7 cellular contexts compared by ENCODE assay signal in genomic region chr20:30297851-30298250, GRCh38.
DNase-seq lines count a peak whose midpoint lies in the region; ATAC-seq, FAIRE-seq and TF ChIP-seq lines count a peak whose summit lies in the region.
"Not testable (repeated sequence)": the region's sequence is repeated elsewhere in the genome, so short reads cannot be mapped to it uniquely, and the experiment has no call there.

No MANE protein-coding gene starts in this region.

- peaks cover 34% of the 10 kb centered on the region for H3K4me1 Mint-ChIP-seq in Caco-2 (ENCODE audit: low read depth, unreplicated experiment)

- TF ChIP-seq EP300 in stomach (IDR thresholded peaks at IDR 0.05): not testable (repeated sequence)

- not testable (repeated sequence) for H3K36me3 Mint-ChIP-seq in Caco-2 (ENCODE audit: insufficient read depth, unreplicated experiment)

- TF ChIP-seq CTCF in Caco-2 (IDR thresholded peaks at IDR 0.05; ENCODE audit: insufficient read depth in 1 of 2, low read depth in 1 of 2, low read length in 1 of 2, severe bottlenecking in 1 of 2, unreplicated experiment in 1 of 2); body of pancreas (IDR thresholded peaks at IDR 0.05); stomach (IDR thresholded peaks at IDR 0.05): not testable (repeated sequence)

- H3K4me1 ChIP-seq in Caco-2: peaks cover 30% of the 10 kb centered on the region
- peaks cover 41% of the 10 kb centered on the region for H3K4me1 ChIP-seq in body of pancreas
- not testable (repeated sequence) for H3K4me1 ChIP-seq in small intestine (ENCODE audit: control insufficient read depth in 2 of 2, insufficient read depth in 1 of 2, low read depth in 1 of 2, low read length in 1 of 2)
- peaks cover 0 to 11% (median 2%) of the 10 kb centered on the region in 4 donors for H3K4me1 ChIP-seq in stomach

- H3K9me3 ChIP-seq in Caco-2; body of pancreas; small intestine (ENCODE audit: control insufficient read depth, low read depth); stomach: not testable (repeated sequence)

- not testable (repeated sequence) for H3K4me3 ChIP-seq in Caco-2 (ENCODE audit: low read depth, low read length); body of pancreas; small intestine (ENCODE audit: low read depth in 1 of 2, low read length in 2 of 2); stomach

- H3K9me3 Mint-ChIP-seq in Caco-2 (ENCODE audit: unreplicated experiment): peaks cover 27% of the 10 kb centered on the region

- not testable (repeated sequence) for H3K27me3 ChIP-seq in Caco-2 (replicated peaks; ENCODE audit: control insufficient read depth, insufficient read depth, low read length); body of pancreas; small intestine (ENCODE audit: control insufficient read depth in 2 of 2, insufficient read depth in 2 of 2, low read length in 2 of 2); stomach

- ATAC-seq in body of pancreas: not testable (repeated sequence)

- peak overlapping the region; percentile 15 for H3K4me3 Mint-ChIP-seq in Caco-2 (ENCODE audit: unreplicated experiment)

- not testable (repeated sequence) for FAIRE-seq in small intestine (lab: Jason Lieb, UNC)

- H3K36me3 ChIP-seq in Caco-2 (ENCODE audit: control insufficient read depth, insufficient read depth, low read length); body of pancreas (replicated peaks in 1 of 2; ENCODE audit: insufficient read depth in 1 of 2, low read depth in 2 of 2); small intestine (ENCODE audit: control insufficient read depth in 2 of 2, insufficient read depth in 2 of 2, low read length in 2 of 2); stomach: not testable (repeated sequence)

- DNase-seq in Caco-2: peak; percentile 83 to 92
- peak; percentile 10 for DNase-seq in DMS53 (lab: John Stamatoyannopoulos, UW)
- DNase-seq in body of pancreas: peak; percentile 46 to 75 (median 64)
- peak; percentile 2 for DNase-seq in mesenteric fat pad (ENCODE audit: low spot score)
- peak; percentile 47 for DNase-seq in renal cortical epithelial cell (ENCODE audit: low read depth)
- DNase-seq in small intestine: peak; percentile 49
- DNase-seq in stomach: peak; percentile 43

- H3K27ac ChIP-seq in body of pancreas (peak overlapping the region; percentile 42 to 66 (median 60)), stomach (peak overlapping the region in 4 of 5 donors; percentile 67 to 84 (median 76))
- H3K27ac ChIP-seq in small intestine (ENCODE audit: low read depth in 1 of 2, low read length in 1 of 2): not testable (repeated sequence)

- peak overlapping the region; percentile 56 for H3K27ac Mint-ChIP-seq in Caco-2 (ENCODE audit: unreplicated experiment)

- intact Hi-C loops in Caco-2 (cut with micrococcal nuclease; ENCODE audit: unreplicated experiment); body of pancreas (cut with DNase I); stomach (cut with DNase I; ENCODE audit: low total_unique reads): not testable (repeated sequence)

- CTCF ChIA-PET in Caco-2 (lab: Charles Lee): not testable (repeated sequence)

- POLR2A ChIA-PET in Caco-2 (lab: Charles Lee): interaction anchor here (0.5 to 0.6 kb wide), 2 partner anchors 79 to 1307 kb away, joined by 3 read pairs; partner anchors contain the start of gene ID1

- BruUV-seq in Caco-2 (replicated peaks; lab: Mats Ljungman, UMichigan): not testable (repeated sequence)

- TF ChIP-seq POLR2A in body of pancreas (IDR thresholded peaks at IDR 0.05); stomach (IDR thresholded peaks at IDR 0.05): not testable (repeated sequence)

- not testable (repeated sequence) for H3K27me3 Mint-ChIP-seq in Caco-2 (ENCODE audit: insufficient read depth, unreplicated experiment)

Comparison
In these comparisons a context has a peak if more than half of its experiments do, and no peak if none do; other contexts are left out.
1. DNase-seq: peak in every context shown above with its lines; median percentile 88 in Caco-2; 64 in body of pancreas; 49 in small intestine; 47 in renal cortical epithelial cell; 43 in stomach; 10 in DMS53; 2 in mesenteric fat pad.